29 cellular contexts compared by ENCODE assay signal in the genomic region with DNA sequence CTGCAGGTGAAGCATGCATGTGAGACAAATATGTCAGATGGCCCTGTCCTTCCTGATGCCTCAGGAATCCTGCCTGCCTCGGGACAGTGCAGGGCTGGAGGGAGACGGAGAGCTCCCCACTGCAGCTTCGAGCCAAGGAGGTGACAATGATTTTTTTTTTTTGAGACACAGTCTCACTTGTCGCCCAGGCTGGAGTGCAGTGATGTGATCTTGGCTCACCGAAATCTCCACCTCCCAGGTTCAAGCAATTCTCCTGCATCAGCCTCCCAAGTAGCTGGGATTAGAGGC.
"Had no signal": no experiment of that assay in that cellular context is flagged by ENCODE, and none has a peak within 500 bp of the region (broad histone marks: within the 10 kb centered on the region; RNA-seq: fewer than 3 reads in every experiment).

No MANE protein-coding gene starts in this region.

- H3K4me3 ChIP-seq: esophagus muscularis mucosa, gastrocnemius medialis, heart left ventricle had no signal

- H3K36me3 ChIP-seq: brain microvascular endothelial cell, esophagus muscularis mucosa, gastrocnemius medialis, heart left ventricle, WERI-Rb-1 had no signal

- H3K27me3 ChIP-seq: brain microvascular endothelial cell, esophagus muscularis mucosa, foreskin keratinocyte, gastrocnemius medialis had no signal

- H3K27ac ChIP-seq: brain microvascular endothelial cell, esophagus muscularis mucosa, foreskin keratinocyte, gastrocnemius medialis, heart left ventricle, WERI-Rb-1 had no signal

- H3K9me3 ChIP-seq: esophagus muscularis mucosa, gastrocnemius medialis, heart left ventricle had no signal

- DNase-seq: activated CD4-positive, alpha-beta memory T cell treated with anti-CD3 and anti-CD28 coated beads for 36 hours; activated CD4-positive, alpha-beta T cell treated with anti-CD3 and anti-CD28 coated beads for 36 hours; activated CD4-positive, alpha-beta T cell treated with anti-CD3 and anti-CD28 coated beads, Interleukin-2, amount 10 ng/mL, durations not matched to agents 24 days and 14 days; activated CD4-positive, CD25-positive, alpha-beta regulatory T cell; activated CD8-positive, alpha-beta T cell treated with anti-CD3 and anti-CD28 coated beads, Interleukin-2, amount 10 ng/mL, durations not matched to agents 7 days and 5 days; activated effector memory CD4-positive, alpha-beta T cell treated with Interleukin-2 at 50 U/mL for 16 hours; activated gamma-delta T cell treated with Interleukin-2 at 50 U/mL for 16 hours; activated naive CD4-positive, alpha-beta T cell treated with anti-CD3 and anti-CD28 coated beads, Interleukin-2, amount 50 U/mL, for 16 hours; activated naive CD4-positive, alpha-beta T cell treated with Interleukin-2 at 50 U/mL for 16 hours; activated T-cell treated with anti-CD3 and anti-CD28 coated beads, Interleukin-2, amount 50 U/mL, for 4 hours; amniotic stem cell; anterior cingulate cortex; brain microvascular endothelial cell; cerebellar nuclear complex; cortex of kidney; dermis blood vessel endothelial cell; effector CD4-positive, alpha-beta T cell; effector memory CD8-positive, alpha-beta T cell; erythroblast; foreskin keratinocyte; gastrocnemius medialis; glutamatergic neuron; heart left ventricle; T-helper 1 cell; T-helper 17 cell; T1000; WERI-Rb-1 had no signal

- ATAC-seq: activated CD4-positive, alpha-beta T cell treated with anti-CD3 and anti-CD28 coated beads for 36 hours; activated CD8-positive, alpha-beta T cell treated with anti-CD3 and anti-CD28 coated beads, Interleukin-2, amount 10 ng/mL, durations not matched to agents 7 days and 5 days; activated T-cell treated with anti-CD3 and anti-CD28 coated beads, Interleukin-2, amount 50 U/mL, for 4 hours; activated T-helper 17 cell treated with anti-CD3 and anti-CD28 coated beads, Interleukin-2, amount 50 U/mL, for 72 hours; effector memory CD8-positive, alpha-beta T cell; foreskin keratinocyte; gastrocnemius medialis; heart left ventricle; T-helper 17 cell had no signal
